ENCODE assay signal across 1 cellular context in the genomic region with DNA sequence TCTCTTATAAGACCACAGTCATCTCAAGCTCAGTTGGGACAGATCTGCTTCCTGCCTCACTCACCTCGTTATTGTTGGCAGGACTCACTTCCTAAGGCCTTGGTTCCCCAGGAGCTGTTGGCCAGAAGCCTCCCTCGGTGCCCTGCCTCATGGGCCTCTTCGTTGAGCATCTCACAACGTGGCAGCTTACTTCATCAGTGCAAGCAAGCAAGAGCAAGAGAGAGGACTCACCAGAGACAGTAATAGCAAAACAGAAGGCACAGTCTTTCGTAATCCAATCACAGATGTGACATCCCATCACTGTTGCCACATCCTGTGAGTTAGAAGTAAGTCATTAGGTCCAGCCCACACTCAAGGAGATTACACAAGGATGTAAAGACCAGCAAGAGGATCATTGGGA.
TF ChIP-seq lines count a peak whose summit lies in the region.

No MANE protein-coding gene starts in this region.

TF ChIP-seq in K562, 482 proteins besides CTCF, POLR2A, EP300 and RAD21:
- TF ChIP-seq RNF2 (IDR thresholded peaks at IDR 0.05), result no peak
- TF ChIP-seq ETV6 (IDR thresholded peaks at IDR 0.05; ENCODE audit: borderline replicate concordance in 1 of 2, low read depth in 2 of 2, low read length in 1 of 2), result no peak
- no peak for TF ChIP-seq ETV6 (CRISPR knock-in tag; IDR thresholded peaks at IDR 0.05; ENCODE audit: borderline replicate concordance)
- peak; percentile 86 for TF ChIP-seq CEBPB (tag; IDR thresholded peaks at IDR 0.05)
- no peak for TF ChIP-seq RCOR1 (IDR thresholded peaks at IDR 0.05; ENCODE audit: borderline replicate concordance in 1 of 2, low read depth in 2 of 2, low read length in 2 of 2)
- TF ChIP-seq ZBTB11 (CRISPR knock-in tag; IDR thresholded peaks at IDR 0.05), result no peak
- no peak for TF ChIP-seq XRCC5 (IDR thresholded peaks at IDR 0.05; ENCODE audit: low read depth, low read length)
- peak; percentile 54; the same call in 1 of the 2 replicates for TF ChIP-seq CEBPG (CRISPR knock-in tag; IDR thresholded peaks at IDR 0.05)
- peak; percentile 80 to 92 for TF ChIP-seq CEBPG (tag; conservative IDR thresholded peaks at IDR 0.05 in 1 of 2, IDR thresholded peaks at IDR 0.05 in 1 of 2)
- TF ChIP-seq ZNF655 (CRISPR knock-in tag; IDR thresholded peaks at IDR 0.05), result no peak
- no peak for TF ChIP-seq ZNF384 (IDR thresholded peaks at IDR 0.05; ENCODE audit: low read depth, low read length)
- TF ChIP-seq, protein P1, sequence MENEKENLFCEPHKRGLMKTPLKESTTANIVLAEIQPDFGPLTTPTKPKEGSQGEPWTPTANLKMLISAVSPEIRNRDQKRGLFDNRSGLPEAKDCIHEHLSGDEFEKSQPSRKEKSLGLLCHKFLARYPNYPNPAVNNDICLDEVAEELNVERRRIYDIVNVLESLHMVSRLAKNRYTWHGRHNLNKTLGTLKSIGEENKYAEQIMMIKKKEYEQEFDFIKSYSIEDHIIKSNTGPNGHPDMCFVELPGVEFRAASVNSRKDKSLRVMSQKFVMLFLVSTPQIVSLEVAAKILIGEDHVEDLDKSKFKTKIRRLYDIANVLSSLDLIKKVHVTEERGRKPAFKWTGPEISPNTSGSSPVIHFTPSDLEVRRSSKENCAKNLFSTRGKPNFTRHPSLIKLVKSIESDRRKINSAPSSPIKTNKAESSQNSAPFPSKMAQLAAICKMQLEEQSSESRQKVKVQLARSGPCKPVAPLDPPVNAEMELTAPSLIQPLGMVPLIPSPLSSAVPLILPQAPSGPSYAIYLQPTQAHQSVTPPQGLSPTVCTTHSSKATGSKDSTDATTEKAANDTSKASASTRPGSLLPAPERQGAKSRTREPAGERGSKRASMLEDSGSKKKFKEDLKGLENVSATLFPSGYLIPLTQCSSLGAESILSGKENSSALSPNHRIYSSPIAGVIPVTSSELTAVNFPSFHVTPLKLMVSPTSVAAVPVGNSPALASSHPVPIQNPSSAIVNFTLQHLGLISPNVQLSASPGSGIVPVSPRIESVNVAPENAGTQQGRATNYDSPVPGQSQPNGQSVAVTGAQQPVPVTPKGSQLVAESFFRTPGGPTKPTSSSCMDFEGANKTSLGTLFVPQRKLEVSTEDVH (IDR thresholded peaks at IDR 0.05; ENCODE audit: low read depth, partially characterized antibody), result no peak
- TF ChIP-seq SMAD4 (CRISPR knock-in tag; conservative IDR thresholded peaks at IDR 0.05), result no peak
- no peak for TF ChIP-seq SLC30A9 (CRISPR knock-in tag; IDR thresholded peaks at IDR 0.05)
